ENCODE assay signal across 1 cellular context in the genomic region with DNA sequence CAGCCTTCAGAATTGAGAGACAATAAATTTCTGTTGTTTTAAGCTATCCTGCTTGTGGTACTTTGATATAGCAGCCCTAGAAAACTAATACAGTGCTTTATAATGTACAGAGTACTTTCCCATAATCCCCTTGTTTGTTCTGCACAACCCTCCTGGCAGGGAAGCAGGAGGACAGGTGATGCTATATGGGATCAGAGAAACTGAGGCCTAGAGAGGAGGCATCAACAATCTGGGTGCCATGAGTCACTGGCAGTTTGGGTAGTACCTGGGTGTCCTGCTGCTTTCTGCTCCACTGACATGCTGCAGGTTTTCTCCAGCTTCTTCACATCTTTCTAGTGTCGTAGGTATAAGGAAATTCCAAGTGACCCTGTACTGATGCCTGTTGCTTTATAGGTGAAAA.
A peak's percentile ranks its signal among the peaks of the same experiment; 100 is the strongest.
TF ChIP-seq lines count a peak whose summit lies in the region.

No MANE protein-coding gene starts in this region.

TF ChIP-seq in HepG2, 621 proteins besides CTCF, POLR2A, EP300 and RAD21:
- no peak for TF ChIP-seq NFIB (CRISPR knock-in tag; IDR thresholded peaks at IDR 0.05; ENCODE audit: borderline replicate concordance)
- peak; percentile 91 for TF ChIP-seq RBM22 (optimal IDR thresholded peaks at IDR 0.05; ENCODE audit: low read length)
- no peak for TF ChIP-seq SALL1 (CRISPR knock-in tag; IDR thresholded peaks at IDR 0.05)
- no peak for TF ChIP-seq ZNF232 (CRISPR knock-in tag; IDR thresholded peaks at IDR 0.05; ENCODE audit: borderline replicate concordance)
- TF ChIP-seq, protein P1, sequence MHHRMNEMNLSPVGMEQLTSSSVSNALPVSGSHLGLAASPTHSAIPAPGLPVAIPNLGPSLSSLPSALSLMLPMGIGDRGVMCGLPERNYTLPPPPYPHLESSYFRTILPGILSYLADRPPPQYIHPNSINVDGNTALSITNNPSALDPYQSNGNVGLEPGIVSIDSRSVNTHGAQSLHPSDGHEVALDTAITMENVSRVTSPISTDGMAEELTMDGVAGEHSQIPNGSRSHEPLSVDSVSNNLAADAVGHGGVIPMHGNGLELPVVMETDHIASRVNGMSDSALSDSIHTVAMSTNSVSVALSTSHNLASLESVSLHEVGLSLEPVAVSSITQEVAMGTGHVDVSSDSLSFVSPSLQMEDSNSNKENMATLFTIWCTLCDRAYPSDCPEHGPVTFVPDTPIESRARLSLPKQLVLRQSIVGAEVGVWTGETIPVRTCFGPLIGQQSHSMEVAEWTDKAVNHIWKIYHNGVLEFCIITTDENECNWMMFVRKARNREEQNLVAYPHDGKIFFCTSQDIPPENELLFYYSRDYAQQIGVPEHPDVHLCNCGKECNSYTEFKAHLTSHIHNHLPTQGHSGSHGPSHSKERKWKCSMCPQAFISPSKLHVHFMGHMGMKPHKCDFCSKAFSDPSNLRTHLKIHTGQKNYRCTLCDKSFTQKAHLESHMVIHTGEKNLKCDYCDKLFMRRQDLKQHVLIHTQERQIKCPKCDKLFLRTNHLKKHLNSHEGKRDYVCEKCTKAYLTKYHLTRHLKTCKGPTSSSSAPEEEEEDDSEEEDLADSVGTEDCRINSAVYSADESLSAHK (CRISPR knock-in tag; IDR thresholded peaks at IDR 0.05; ENCODE audit: borderline replicate concordance) = no peak
- no peak for TF ChIP-seq ZNF772 (CRISPR knock-in tag; IDR thresholded peaks at IDR 0.05)
TF ChIP-seq in HepG2: peak in this region for 1.
